Comparison of ENCODE assay signal across 9 cellular contexts in the genomic region with DNA sequence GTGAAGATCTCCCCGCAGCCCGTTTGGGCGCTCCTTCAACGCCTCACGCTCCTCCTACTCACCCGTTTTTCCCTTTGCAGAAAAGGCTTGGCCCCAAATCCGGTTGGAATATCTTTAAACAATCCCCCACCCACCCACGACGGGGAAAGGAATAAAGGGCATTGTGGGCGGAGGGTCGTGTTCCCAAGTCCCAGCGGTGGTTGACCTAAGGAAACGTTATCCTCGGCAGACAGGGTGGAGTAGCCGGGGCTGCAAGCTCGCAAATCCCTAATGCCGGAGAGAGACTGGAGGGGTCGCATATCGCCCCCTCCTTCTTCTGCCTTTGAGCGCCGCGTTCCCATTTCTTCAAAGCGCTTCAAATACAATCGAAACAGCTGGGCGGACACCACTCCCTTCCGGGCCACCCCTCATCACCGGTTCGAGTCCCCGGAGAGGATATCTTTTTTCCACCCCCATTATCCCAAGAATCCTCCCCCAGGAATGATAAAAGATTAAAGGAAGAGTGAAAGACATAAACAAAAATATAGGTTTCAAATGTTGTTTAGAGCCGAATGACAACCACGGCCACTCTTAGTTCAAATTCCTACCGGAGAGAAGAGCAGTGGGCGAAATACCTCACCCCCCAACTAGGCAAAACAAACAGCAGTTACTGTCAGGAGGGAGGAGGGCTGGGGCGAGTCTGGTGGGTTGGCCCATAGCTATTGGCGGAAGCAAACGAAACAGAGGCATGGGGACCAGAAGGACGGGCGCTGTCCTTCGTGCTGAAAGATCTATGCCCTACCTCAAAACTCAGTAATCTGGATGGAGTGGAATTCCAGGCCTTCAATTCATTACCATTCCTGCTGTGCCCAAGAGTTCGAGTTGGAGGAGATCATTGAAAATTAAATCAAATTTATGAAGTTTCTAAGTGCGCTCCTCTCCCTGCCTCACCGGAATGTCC. TPM values are rescaled to one million over a fixed set of nuclear protein-coding genes. Genes with fewer than 3 reads are reported as not detected.
DNase-seq lines count a peak whose midpoint lies in the region; ATAC-seq, FAIRE-seq and TF ChIP-seq lines count a peak whose summit lies in the region.
"Had no signal": no experiment of that assay in that cellular context is flagged by ENCODE, and none has a peak within 500 bp of the region (broad histone marks: within the 10 kb centered on the region; RNA-seq: fewer than 3 reads in every experiment).

No MANE protein-coding gene starts in this region.

- H2BK120ac ChIP-seq in H1 (replicated peaks; ENCODE audit: low read depth, low read length), result no peak overlapping the region

- no peak overlapping the region for H4K8ac ChIP-seq in H1 (ENCODE audit: extremely low read depth, insufficient read depth, low read length)

- H3K27me3 ChIP-seq in H1 (replicated peaks in 1 of 4; ENCODE audit: control insufficient read depth in 3 of 4, extremely low read depth in 1 of 4, insufficient read depth in 3 of 4, low read length in 3 of 4), result peaks cover 42 to 61% (median 59%) of the 10 kb centered on the region in 4 experiments

- no peak overlapping the region for H2BK12ac ChIP-seq in H1 (ENCODE audit: low read depth, low read length)

- peaks cover 2 to 39% (median 16%) of the 10 kb centered on the region in 4 experiments for H3K4me1 ChIP-seq in H1 (replicated peaks in 1 of 4; ENCODE audit: control insufficient read depth in 3 of 4, insufficient read depth in 4 of 4, low read length in 3 of 4)

- no peaks in the 10 kb centered on the region for H3K79me1 ChIP-seq in H1 (ENCODE audit: low read depth, low read length)

- CTCF ChIA-PET in H1 (lab: Charles Lee; ENCODE audit: partially characterized antibody), result interaction anchor here (0.7 to 6.1 kb wide), 54 partner anchors 9 to 578 kb away, joined by 3 to 68 read pairs (median 4); a partner anchor contains a TSS

- no peak overlapping the region for H3K27ac ChIP-seq in H1 (ENCODE audit: low read depth, low read length)
- H3K27ac ChIP-seq: BLaER1 had no signal

- no peak overlapping the region for H3K18ac ChIP-seq in H1 (ENCODE audit: extremely low read depth, low read length)

- H4K20me1 ChIP-seq in H1 (replicated peaks in 1 of 2; ENCODE audit: control insufficient read depth in 1 of 2, insufficient read depth in 2 of 2, low read length in 2 of 2), result peaks cover 0 to 7% of the 10 kb centered on the region in 2 experiments

- H3K9ac ChIP-seq in H1 (replicated peaks in 1 of 4; ENCODE audit: extremely low read depth in 1 of 4, low read depth in 3 of 4, low read length in 3 of 4), result no peak overlapping the region
- H3K9ac ChIP-seq: BLaER1 had no signal

- no peaks in the 10 kb centered on the region for H3K79me2 ChIP-seq in H1 (ENCODE audit: control insufficient read depth in 1 of 2, insufficient read depth in 2 of 2, low read length in 2 of 2)

- no peak for TF ChIP-seq EP300 in H1 (IDR thresholded peaks at IDR 0.05; ENCODE audit: borderline replicate concordance in 1 of 2, low read depth in 2 of 2, low read length in 2 of 2)

- H4K5ac ChIP-seq in H1 (ENCODE audit: insufficient read length, low read depth, low read length), result no peak overlapping the region

- no peak overlapping the region for H3K56ac ChIP-seq in H1 (replicated peaks; ENCODE audit: insufficient read length, low read depth, low read length)

- 0 out of 2 replicates have a peak overlapping the region, but pooled peaks have one; percentile 8 for H2AFZ ChIP-seq in H1 (ENCODE audit: low read length)

- no peak for TF ChIP-seq POLR2A in H1 (IDR thresholded peaks at IDR 0.05; ENCODE audit: control extremely low read depth in 1 of 2, low read depth in 2 of 2, low read length in 2 of 2)

- ATAC-seq in HG02610 (IDR thresholded peaks at IDR 0.05; ENCODE audit: unreplicated experiment), result no peak
- ATAC-seq in HG03097 (IDR thresholded peaks at IDR 0.05; ENCODE audit: low FRiP score, unreplicated experiment), result no peak

- H3K4me3 ChIP-seq in H1 (ENCODE audit: extremely low read depth in 1 of 4, insufficient read depth in 2 of 4, low read depth in 3 of 4, low read length in 4 of 4), result peak overlapping the region; percentile 35 to 70 (median 46); a peak in 7 of 8 replicates
- H3K4me3 ChIP-seq: BLaER1 had no signal

- peak overlapping the region; percentile 76 to 89 for H3K4me2 ChIP-seq in H1 (ENCODE audit: insufficient read depth in 1 of 2, low read depth in 2 of 2, low read length in 2 of 2)
- H3K4me2 ChIP-seq: BLaER1 had no signal

- H2BK20ac ChIP-seq in H1 (ENCODE audit: low read length), result no peak overlapping the region

- H3K23me2 ChIP-seq in H1 (ENCODE audit: low read depth, low read length), result peaks cover 42% of the 10 kb centered on the region

- no peak overlapping the region for H2BK5ac ChIP-seq in H1 (ENCODE audit: low read depth, low read length)

- FAIRE-seq in H1 (lab: Jason Lieb, UNC) (peak; percentile 87), GM19239 (lab: Jason Lieb, UNC) (no peak)

- POLR2A ChIA-PET in H1 (lab: Charles Lee; ENCODE audit: partially characterized antibody), result interaction anchor here (1.5 to 3.9 kb wide), 3 partner anchors 96 to 489 kb away, joined by 3 to 13 read pairs (median 4); no protein-coding TSS in a partner anchor

- H3K9me3 ChIP-seq in H1 (ENCODE audit: insufficient read depth in 2 of 2, low read depth in 1 of 2, low read length in 1 of 2), result no peaks in the 10 kb centered on the region

- no peak overlapping the region for H2AK5ac ChIP-seq in H1 (ENCODE audit: low read depth, low read length)

- H3K4ac ChIP-seq in H1 (replicated peaks; ENCODE audit: insufficient read length, low read depth, low read length), result no peak overlapping the region

- H2BK15ac ChIP-seq in H1 (ENCODE audit: low read length), result no peak overlapping the region

- TF ChIP-seq RAD21 in H1 (IDR thresholded peaks at IDR 0.05 in 1 of 2, conservative IDR thresholded peaks at IDR 0.05 in 1 of 2; ENCODE audit: low read depth in 2 of 2, low read length in 2 of 2), result no peak

- DNase-seq in NOMO-1 (lab: John Stamatoyannopoulos, UW; ENCODE audit: unreplicated experiment in 2 of 2) (peak; percentile 26 to 36), NOMO-1 treated with dmso at 0.1 percent for 144 hours (lab: John Stamatoyannopoulos, UW; ENCODE audit: unreplicated experiment) (no peak), NCI-H510A (lab: John Stamatoyannopoulos, UW) (peak; percentile 29), H1 (ENCODE audit: low read depth in 1 of 2, low spot score in 2 of 2) (peak in 1 of 2 experiments; percentile 78), retina (peak; percentile 78), GM19239 (ENCODE audit: insufficient read length, low spot score) (no peak)

- no peak overlapping the region for H3K14ac ChIP-seq in H1 (ENCODE audit: insufficient read length)

- no peaks in the 10 kb centered on the region; a peak in 1 of 8 replicates for H3K36me3 ChIP-seq in H1 (ENCODE audit: control insufficient read depth in 2 of 4, insufficient read depth in 4 of 4, low read length in 3 of 4)
- H3K36me3 ChIP-seq: BLaER1 had no signal

- H3K23ac ChIP-seq in H1 (ENCODE audit: insufficient read length), result no peak overlapping the region

- WGBS in H1 (ENCODE audit: extremely low coverage in 1 of 2, insufficient coverage in 1 of 2, insufficient read length in 1 of 2, insufficient replicate concordance in 2 of 2, low coverage in 1 of 2, low lambda C conversion rate in 2 of 2, missing lambda C conversion rate in 1 of 2), 2 experiments, result 5% methylated on average over 41 of the region's 42 CpGs; no CpG with 5 or more reads in 1 of the 2 experiments

- no peak for TF ChIP-seq CTCF in H1 (IDR thresholded peaks at IDR 0.05; ENCODE audit: control extremely low read depth in 1 of 3, insufficient read depth in 1 of 3, low read depth in 1 of 3, low read length in 3 of 3)

- no peak overlapping the region for H4K91ac ChIP-seq in H1 (replicated peaks; ENCODE audit: insufficient read length, low read length)

TF ChIP-seq in H1, 55 proteins besides CTCF, POLR2A, EP300 and RAD21 (continues in another document):
- TF ChIP-seq, protein P1, sequence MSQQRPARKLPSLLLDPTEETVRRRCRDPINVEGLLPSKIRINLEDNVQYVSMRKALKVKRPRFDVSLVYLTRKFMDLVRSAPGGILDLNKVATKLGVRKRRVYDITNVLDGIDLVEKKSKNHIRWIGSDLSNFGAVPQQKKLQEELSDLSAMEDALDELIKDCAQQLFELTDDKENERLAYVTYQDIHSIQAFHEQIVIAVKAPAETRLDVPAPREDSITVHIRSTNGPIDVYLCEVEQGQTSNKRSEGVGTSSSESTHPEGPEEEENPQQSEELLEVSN (IDR thresholded peaks at IDR 0.05), result no peak
- TF ChIP-seq SP1 (IDR thresholded peaks at IDR 0.05; ENCODE audit: low read depth, low read length) (no peak), SP4 (IDR thresholded peaks at IDR 0.05; ENCODE audit: low read length) (no peak), SAP30 (IDR thresholded peaks at IDR 0.05; ENCODE audit: insufficient read depth, insufficient replicate concordance, low read length) (peak; percentile 93), SIN3A (conservative IDR thresholded peaks at IDR 0.05 in 1 of 2, IDR thresholded peaks at IDR 0.05 in 1 of 2; ENCODE audit: low read depth in 1 of 2, low read length in 2 of 2) (peak; percentile 98), POLR2AphosphoS5 (IDR thresholded peaks at IDR 0.05; ENCODE audit: low read depth, low read length) (no peak), KDM4A (IDR thresholded peaks at IDR 0.05; ENCODE audit: low read depth, low read length, severe bottlenecking) (no peak), GTF2F1 (IDR thresholded peaks at IDR 0.05; ENCODE audit: borderline replicate concordance, low read depth, low read length) (no peak), SUZ12 (IDR thresholded peaks at IDR 0.05; ENCODE audit: low read length) (no peak)

RNA-seq across cellular contexts. Expression of a gene that starts 2.8 kb away (rescaled TPM):
- 0.34 and 0.65 TPM in 2 replicates for total RNA-seq in H1 (2021; fragmentation: NEBNext Ultra II Directional; extraction: Animal tissue kit (Norgen Biotek cat#: 25700))
- polyA plus RNA-seq in H1 (2011; rRNA removed), result 1.0 and 1.1 TPM in 2 replicates
- polyA plus RNA-seq in H1 (2011; cell fraction: cytosol; rRNA removed), result 0.87 TPM
- 2.7 TPM for polyA plus RNA-seq in H1 (2011; cell fraction: nucleus; rRNA removed)
- polyA plus RNA-seq in H1 (2012, experiment 1 of 2), result 1.0 to 1.8 TPM (median 1.4 TPM) in 4 replicates
- 1.4 TPM for polyA plus RNA-seq in H1 (2012, experiment 2 of 2)
- 0.22 TPM for polyA plus RNA-seq in H1 (2013, experiment 1 of 2)
- polyA plus RNA-seq in H1 (2013, experiment 2 of 2), result 0.18 TPM
- polyA minus RNA-seq in H1 (2011; rRNA and poly(A)+ RNA removed), result 0.38 and 1.2 TPM in 2 replicates
- polyA minus RNA-seq in H1 (2011; cell fraction: cytosol; rRNA and poly(A)+ RNA removed), result not detected
- 1.9 TPM for polyA minus RNA-seq in H1 (2011; cell fraction: nucleus; rRNA and poly(A)+ RNA removed)

RNA-seq across cellular contexts. Expression of a gene that starts 43.7 kb away (rescaled TPM):
- 2.0 and 2.1 TPM in 2 replicates for total RNA-seq in H1 (2021; fragmentation: NEBNext Ultra II Directional; extraction: Animal tissue kit (Norgen Biotek cat#: 25700))
- polyA plus RNA-seq in H1 (2011; rRNA removed), result 0.20 TPM in 1 of 2 replicates, not detected in the other
- polyA plus RNA-seq in H1 (2011; cell fraction: cytosol; rRNA removed), result not detected
- polyA plus RNA-seq in H1 (2011; cell fraction: nucleus; rRNA removed), result not detected
- polyA plus RNA-seq in H1 (2012, experiment 1 of 2), result 0.66 to 2.6 TPM (median 1.9 TPM) in 4 replicates
- 0.96 TPM for polyA plus RNA-seq in H1 (2012, experiment 2 of 2)
- 1.5 TPM for polyA plus RNA-seq in H1 (2013, experiment 1 of 2)
- 1.4 TPM for polyA plus RNA-seq in H1 (2013, experiment 2 of 2)
- not detected in 2 replicates for polyA minus RNA-seq in H1 (2011; rRNA and poly(A)+ RNA removed)
- polyA minus RNA-seq in H1 (2011; cell fraction: cytosol; rRNA and poly(A)+ RNA removed), result not detected
- not detected for polyA minus RNA-seq in H1 (2011; cell fraction: nucleus; rRNA and poly(A)+ RNA removed)

Comparison
In these comparisons a context has a peak if more than half of its experiments do, and no peak if none do; other contexts are left out.
1. DNase-seq: peak in NOMO-1 (2 of 2), NCI-H510A (single experiment) and retina (single experiment); none in NOMO-1 treated with dmso at 0.1 percent for 144 hours (single experiment) and GM19239 (single experiment).